8 cellular contexts compared by ENCODE assay signal in genomic region chr2:135985826-135986393, GRCh38. TPM values are rescaled to one million over a fixed set of nuclear protein-coding genes. Genes with fewer than 3 reads are reported as not detected.
DNase-seq lines count a peak whose midpoint lies in the region; ATAC-seq and TF ChIP-seq lines count a peak whose summit lies in the region.

No MANE protein-coding gene starts in this region.

- no peaks in the 10 kb centered on the region for H3K27me3 ChIP-seq in iPS DF 6.9 (ENCODE audit: control insufficient read depth, insufficient read depth, low read length)

- DNase-seq in OCI-LY7 (ENCODE audit: low spot score) (peak; percentile 83), iPS DF 6.9 (ENCODE audit: low read depth, low spot score) (no peak), midbrain (lab: John Stamatoyannopoulos, UW) (no peak), retina (no peak)
- DNase-seq in activated naive CD4-positive, alpha-beta T cell treated with anti-CD3 and anti-CD28 coated beads, Interleukin-2, amount 50 U/mL, for 16 hours: peak; percentile 71
- peak; percentile 70 for DNase-seq in stimulated activated CD4-positive, alpha-beta T cell treated with anti-CD3 and anti-CD28 coated beads, Interleukin-2, amount 100 ng/mL, for 4 hours (ENCODE audit: low read depth)

- H3K9me3 ChIP-seq in OCI-LY7 (ENCODE audit: low read length) (no peaks in the 10 kb centered on the region), iPS DF 6.9 (ENCODE audit: control insufficient read depth, insufficient read depth, low read length) (no peaks in the 10 kb centered on the region)

- POLR2A ChIA-PET in OCI-LY7 (lab: Charles Lee): interaction anchor here (0.6 to 4.7 kb wide), 14 partner anchors 8 to 398 kb away, joined by 3 to 43 read pairs (median 5); no protein-coding TSS in a partner anchor

- WGBS in iPS DF 6.9 (ENCODE audit: insufficient coverage, insufficient read length): 100% methylated on average over 1 of the region's 19 CpGs

- no peaks in the 10 kb centered on the region for H4K20me1 ChIP-seq in OCI-LY7 (ENCODE audit: insufficient read depth, low read length)

- intact Hi-C loops in OCI-LY7 (cut with micrococcal nuclease; ENCODE audit: unreplicated experiment): no loop called here

- peaks cover 44% of the 10 kb centered on the region for H3K79me2 ChIP-seq in OCI-LY7 (ENCODE audit: insufficient read depth, low read depth, low read length)

- ATAC-seq in GM18502 (IDR thresholded peaks at IDR 0.05; ENCODE audit: poor library complexity, unreplicated experiment) (peak; percentile 60), HG02840 (IDR thresholded peaks at IDR 0.05; ENCODE audit: low FRiP score, unreplicated experiment) (peak; percentile 47)

- BruUV-seq in OCI-LY7 (replicated peaks; lab: Mats Ljungman, UMichigan): no TSS peak

- H3K4me3 ChIP-seq in OCI-LY7 (ENCODE audit: low read depth, low read length, poor library complexity, severe bottlenecking) (peak overlapping the region; percentile 85), iPS DF 6.9 (ENCODE audit: low read length) (peak overlapping the region; percentile 81; the same call in 1 of the 2 replicates)

- peak overlapping the region; percentile 84 for H2AFZ ChIP-seq in OCI-LY7 (ENCODE audit: low read length)

- peaks cover 23% of the 10 kb centered on the region for H3K36me3 ChIP-seq in OCI-LY7 (ENCODE audit: insufficient read depth, low read length)
- no peaks in the 10 kb centered on the region; the same call in 1 of the 2 replicates for H3K36me3 ChIP-seq in iPS DF 6.9 (ENCODE audit: control insufficient read depth, insufficient read depth, low read length)

- peak overlapping the region; percentile 85 for H3K4me2 ChIP-seq in OCI-LY7 (ENCODE audit: low read length)

- H3K27ac ChIP-seq in OCI-LY7 (ENCODE audit: low read depth, low read length, poor library complexity, severe bottlenecking) (peak overlapping the region; percentile 79), iPS DF 6.9 (ENCODE audit: low read length) (no peak overlapping the region)

- CTCF ChIA-PET in OCI-LY7 (lab: Charles Lee; ENCODE audit: unreplicated experiment): interaction anchor here (1.7 kb wide), 1 partner anchor 12 kb away, joined by 5 read pairs; no protein-coding TSS in a partner anchor

- TF ChIP-seq CTCF in OCI-LY7 (conservative IDR thresholded peaks at IDR 0.05; ENCODE audit: low read length): no peak

- peaks cover 42% of the 10 kb centered on the region for H3K4me1 ChIP-seq in OCI-LY7 (ENCODE audit: insufficient read depth, low read length, poor library complexity, severe bottlenecking)
- H3K4me1 ChIP-seq in iPS DF 6.9 (ENCODE audit: control insufficient read depth, insufficient read depth, low read length): peaks cover 2% of the 10 kb centered on the region; the same call in 1 of the 2 replicates

- no peaks in the 10 kb centered on the region for H3K9me2 ChIP-seq in OCI-LY7 (ENCODE audit: insufficient read depth, low read length)

RNA-seq across cellular contexts. Expression of gene DARS1, which starts 0.5 kb away (rescaled TPM):
- 90.5 and 108 TPM in 2 replicates for total RNA-seq in OCI-LY7 (2014; rRNA removed; shearing (Covaris generic))
- 119 and 140 TPM in 2 replicates for total RNA-seq in OCI-LY7 (2022)

Comparison
In these comparisons a context has a peak if more than half of its experiments do, and no peak if none do; other contexts are left out.
1. DNase-seq: peak in OCI-LY7 (single experiment), activated naive CD4-positive, alpha-beta T cell treated with anti-CD3 and anti-CD28 coated beads, Interleukin-2, amount 50 U/mL, for 16 hours (single experiment) and stimulated activated CD4-positive, alpha-beta T cell treated with anti-CD3 and anti-CD28 coated beads, Interleukin-2, amount 100 ng/mL, for 4 hours (single experiment); none in iPS DF 6.9 (single experiment), midbrain (single experiment) and retina (single experiment).